ENCODE assay signal across 8 cellular contexts in genomic region chr11:79076526-79077115, GRCh38.
DNase-seq lines count a peak whose midpoint lies in the region; ATAC-seq and TF ChIP-seq lines count a peak whose summit lies in the region.

No MANE protein-coding gene starts in this region.

- peak; percentile 3 for DNase-seq in NCI-H2196 (lab: John Stamatoyannopoulos, UW; ENCODE audit: unreplicated experiment)
- DNase-seq in NCI-H2196 treated with DMSO at 0.1 percent for 48 hours (lab: John Stamatoyannopoulos, UW; ENCODE audit: unreplicated experiment) = no peak
- no peak for DNase-seq in LNCaP clone FGC (ENCODE audit: low read depth)
- DNase-seq in astrocyte of the cerebellum (ENCODE audit: low read depth) = no peak
- no peak for DNase-seq in NCI-H1417 treated with DMSO at 0.1 percent for 48 hours (lab: John Stamatoyannopoulos, UW)

- ATAC-seq in GM21528 (IDR thresholded peaks at IDR 0.05; ENCODE audit: low FRiP score, unreplicated experiment) (no peak), GM21576 (IDR thresholded peaks at IDR 0.05; ENCODE audit: unreplicated experiment) (no peak)

- no peak overlapping the region for H3K4me3 ChIP-seq in LNCaP clone FGC (ENCODE audit: low read depth, low read length)
- H3K4me3 ChIP-seq in astrocyte of the cerebellum (ENCODE audit: low read depth, low read length) = no peak overlapping the region
- H3K4me3 ChIP-seq in liver (ENCODE audit: low read depth in 1 of 3, low read length in 3 of 3) = no peak overlapping the region

- H3K9me3 ChIP-seq in liver (ENCODE audit: control insufficient read depth in 4 of 4, low read length in 3 of 4) = no peaks in the 10 kb centered on the region

- H3K27ac ChIP-seq in liver (ENCODE audit: low read depth in 1 of 2, low read length in 2 of 2) = no peak overlapping the region

- H3K36me3 ChIP-seq in liver (ENCODE audit: control insufficient read depth in 4 of 4, insufficient read depth in 3 of 4, low read depth in 1 of 4, low read length in 3 of 4) = no peaks in the 10 kb centered on the region

- peak; percentile 66 for TF ChIP-seq CTCF in LNCaP clone FGC (IDR thresholded peaks at IDR 0.05; ENCODE audit: control insufficient read depth, extremely low read depth, insufficient read depth)
- peak; percentile 63 for TF ChIP-seq CTCF in astrocyte of the cerebellum (IDR thresholded peaks at IDR 0.05; ENCODE audit: low read depth, low read length, missing control alignments)
- TF ChIP-seq CTCF in liver (IDR thresholded peaks at IDR 0.05; ENCODE audit: low read depth, low read length, missing input control) = peak; percentile 78

- TF ChIP-seq RAD21 in liver (IDR thresholded peaks at IDR 0.05) = peak; percentile 86 to 90

- 65% methylated on average over 4 of the region's 4 CpGs for WGBS in liver

- H3K4me1 ChIP-seq in liver (ENCODE audit: control insufficient read depth in 4 of 4, insufficient read depth in 4 of 4, low read length in 3 of 4) = no peaks in the 10 kb centered on the region

- no peaks in the 10 kb centered on the region for H3K27me3 ChIP-seq in liver (ENCODE audit: control insufficient read depth in 4 of 4, insufficient read depth in 4 of 4, low read length in 3 of 4)

- no peak overlapping the region for H3K9ac ChIP-seq in liver (ENCODE audit: low read depth in 1 of 2, low read length in 2 of 2)

- in situ Hi-C loops in astrocyte of the cerebellum (cut with HindIII; ENCODE audit: low sequenced_read_pairs) = no loop called here

TF ChIP-seq in liver, 16 proteins besides CTCF, POLR2A, EP300 and RAD21:
- TF ChIP-seq EGR1 (IDR thresholded peaks at IDR 0.05; ENCODE audit: low read depth in 2 of 2) (no peak), JUND (IDR thresholded peaks at IDR 0.05) (no peak), HNF4A (conservative IDR thresholded peaks at IDR 0.05) (no peak), SP1 (IDR thresholded peaks at IDR 0.05) (no peak), ZBTB33 (IDR thresholded peaks at IDR 0.05) (no peak), NR2F2 (IDR thresholded peaks at IDR 0.05) (no peak), FOXA1 (IDR thresholded peaks at IDR 0.05) (no peak), HNF4G (IDR thresholded peaks at IDR 0.05) (no peak), YY1 (IDR thresholded peaks at IDR 0.05) (no peak), TAF1 (conservative IDR thresholded peaks at IDR 0.05) (no peak), FOXA2 (IDR thresholded peaks at IDR 0.05) (no peak), REST (IDR thresholded peaks at IDR 0.05) (no peak), ATF3 (IDR thresholded peaks at IDR 0.05) (no peak), RXRA (IDR thresholded peaks at IDR 0.05) (no peak), MAX (IDR thresholded peaks at IDR 0.05) (no peak)
